In genomic region chr6:64505312-64505711, GRCh38 we compare ENCODE assay signal across 9 cellular contexts.
DNase-seq lines count a peak whose midpoint lies in the region; ATAC-seq, FAIRE-seq and TF ChIP-seq lines count a peak whose summit lies in the region.
"Had no signal": no experiment of that assay in that cellular context is flagged by ENCODE, and none has a peak within 500 bp of the region (broad histone marks: within the 10 kb centered on the region; RNA-seq: fewer than 3 reads in every experiment).

No MANE protein-coding gene starts in this region.

- no peaks in the 10 kb centered on the region for H3K27me3 ChIP-seq in HAP-1 (ENCODE audit: low read depth)

- no peak overlapping the region for H3K4me3 ChIP-seq in HAP-1

- no peaks in the 10 kb centered on the region for H3K36me3 ChIP-seq in HAP-1 (replicated peaks)

- peaks cover 33% of the 10 kb centered on the region for H3K4me1 ChIP-seq in HAP-1

- ATAC-seq in SK-N-SH treated with all-trans-retinoic acid at 6 μM for 48 hours: 0 out of 3 replicates have a peak, but pooled peaks have one; percentile 49

- FAIRE-seq in G401.6 (lab: Jason Lieb, UNC): peak; percentile 19

- no peak overlapping the region for H3K27ac ChIP-seq in caudate nucleus (ENCODE audit: low read depth, low read length)

- no peaks in the 10 kb centered on the region for H3K9me3 ChIP-seq in HAP-1

- DNase-seq in HAP-1 (ENCODE audit: low spot score in 2 of 2) (peak; percentile 42 to 84), islet precursor cell (peak; percentile 65), DMS79 treated with DMSO at 0.1 percent for 48 hours (lab: John Stamatoyannopoulos, UW) (no peak), NCI-H510A (lab: John Stamatoyannopoulos, UW) (no peak), DMS79 (lab: John Stamatoyannopoulos, UW) (no peak), caudate nucleus (lab: John Stamatoyannopoulos, UW) (no peak)
- DNase-seq: effector CD4-positive, alpha-beta T cell had no signal

- in situ Hi-C loops in HAP-1 (cut with MboI; ENCODE audit: low sequenced_read_pairs): no loop called here

TF ChIP-seq in SK-N-SH treated with all-trans-retinoic acid at 6 μM for 48 hours, 23 proteins besides CTCF, POLR2A, EP300 and RAD21:
- TF ChIP-seq CSDC2 (CRISPR knock-in tag; IDR thresholded peaks at IDR 0.05) (no peak), ZC3H10 (CRISPR knock-in tag; IDR thresholded peaks at IDR 0.05) (no peak), TCF4 (CRISPR knock-in tag; IDR thresholded peaks at IDR 0.05; ENCODE audit: borderline replicate concordance) (no peak), ARNTL (CRISPR knock-in tag; IDR thresholded peaks at IDR 0.05; ENCODE audit: borderline replicate concordance, low read depth) (no peak), ZNF565 (CRISPR knock-in tag; conservative IDR thresholded peaks at IDR 0.05; ENCODE audit: low read depth) (no peak), ZNF8 (CRISPR knock-in tag; IDR thresholded peaks at IDR 0.05) (no peak), CREB5 (CRISPR knock-in tag; IDR thresholded peaks at IDR 0.05; ENCODE audit: low read depth) (no peak), OSR1 (CRISPR knock-in tag; IDR thresholded peaks at IDR 0.05) (no peak), PATZ1 (CRISPR knock-in tag; IDR thresholded peaks at IDR 0.05; ENCODE audit: borderline replicate concordance) (no peak), GLIS3 (CRISPR knock-in tag; IDR thresholded peaks at IDR 0.05) (no peak), TOX (CRISPR knock-in tag; IDR thresholded peaks at IDR 0.05; ENCODE audit: borderline replicate concordance) (no peak), RARB (CRISPR knock-in tag; IDR thresholded peaks at IDR 0.05) (no peak), BACH2 (CRISPR knock-in tag; IDR thresholded peaks at IDR 0.05; ENCODE audit: borderline replicate concordance) (no peak)
- TF ChIP-seq, protein P1, sequence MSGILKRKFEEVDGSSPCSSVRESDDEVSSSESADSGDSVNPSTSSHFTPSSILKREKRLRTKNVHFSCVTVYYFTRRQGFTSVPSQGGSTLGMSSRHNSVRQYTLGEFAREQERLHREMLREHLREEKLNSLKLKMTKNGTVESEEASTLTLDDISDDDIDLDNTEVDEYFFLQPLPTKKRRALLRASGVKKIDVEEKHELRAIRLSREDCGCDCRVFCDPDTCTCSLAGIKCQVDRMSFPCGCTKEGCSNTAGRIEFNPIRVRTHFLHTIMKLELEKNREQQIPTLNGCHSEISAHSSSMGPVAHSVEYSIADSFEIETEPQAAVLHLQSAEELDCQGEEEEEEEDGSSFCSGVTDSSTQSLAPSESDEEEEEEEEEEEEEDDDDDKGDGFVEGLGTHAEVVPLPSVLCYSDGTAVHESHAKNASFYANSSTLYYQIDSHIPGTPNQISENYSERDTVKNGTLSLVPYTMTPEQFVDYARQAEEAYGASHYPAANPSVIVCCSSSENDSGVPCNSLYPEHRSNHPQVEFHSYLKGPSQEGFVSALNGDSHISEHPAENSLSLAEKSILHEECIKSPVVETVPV (CRISPR knock-in tag; IDR thresholded peaks at IDR 0.05): no peak

Comparison
In these comparisons a context has a peak if more than half of its experiments do, and no peak if none do; other contexts are left out.
1. DNase-seq: peak in HAP-1 (2 of 2) and islet precursor cell (single experiment); none in DMS79 treated with DMSO at 0.1 percent for 48 hours (single experiment), NCI-H510A (single experiment), DMS79 (single experiment) and caudate nucleus (0 of 61).